15 cellular contexts compared by ENCODE assay signal in the genomic region with DNA sequence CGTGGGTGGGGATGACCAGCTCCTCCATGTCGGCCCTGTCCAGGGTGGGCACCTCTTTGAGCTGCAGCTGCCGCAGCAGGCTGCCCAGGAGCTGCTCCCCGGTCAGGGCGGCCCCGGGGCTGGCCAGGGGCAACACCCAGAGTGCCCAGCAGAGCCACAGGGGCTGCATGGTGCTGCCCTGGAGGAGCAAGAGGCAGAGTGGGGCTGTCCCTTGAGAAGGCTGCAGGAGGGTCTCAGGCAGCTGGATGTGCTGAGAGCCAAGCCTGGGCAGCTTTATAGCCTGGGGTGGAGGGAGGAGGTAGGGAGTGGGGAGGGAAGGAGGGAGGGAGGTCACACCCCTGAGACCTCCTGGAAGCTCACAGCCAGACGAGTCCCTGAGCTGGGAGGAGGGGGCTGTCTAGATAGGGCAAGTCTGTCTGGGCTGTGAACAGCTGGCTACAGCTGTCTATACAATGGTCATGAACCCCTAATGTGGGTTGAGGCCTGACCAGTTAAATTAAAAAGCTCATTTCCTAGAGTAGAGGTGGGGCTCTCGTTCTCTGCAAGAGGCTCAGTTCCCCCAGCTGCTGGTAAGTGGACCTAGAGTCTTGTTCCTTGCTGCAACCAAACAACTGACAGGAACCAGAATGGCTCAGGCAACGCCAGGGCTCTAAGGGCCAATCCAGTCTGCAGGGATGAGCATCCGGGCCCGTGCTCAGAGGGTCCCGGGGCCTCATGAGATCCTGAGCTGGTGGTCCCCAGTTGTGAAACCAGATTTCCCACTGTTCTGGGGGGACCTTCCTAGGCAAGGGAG. TPM values are rescaled to one million over a fixed set of nuclear protein-coding genes. Genes with fewer than 3 reads are reported as not detected.
DNase-seq lines count a peak whose midpoint lies in the region; ATAC-seq and TF ChIP-seq lines count a peak whose summit lies in the region.
"Had no signal": no experiment of that assay in that cellular context is flagged by ENCODE, and none has a peak within 500 bp of the region (broad histone marks: within the 10 kb centered on the region; RNA-seq: fewer than 3 reads in every experiment).

A gene with protein sequence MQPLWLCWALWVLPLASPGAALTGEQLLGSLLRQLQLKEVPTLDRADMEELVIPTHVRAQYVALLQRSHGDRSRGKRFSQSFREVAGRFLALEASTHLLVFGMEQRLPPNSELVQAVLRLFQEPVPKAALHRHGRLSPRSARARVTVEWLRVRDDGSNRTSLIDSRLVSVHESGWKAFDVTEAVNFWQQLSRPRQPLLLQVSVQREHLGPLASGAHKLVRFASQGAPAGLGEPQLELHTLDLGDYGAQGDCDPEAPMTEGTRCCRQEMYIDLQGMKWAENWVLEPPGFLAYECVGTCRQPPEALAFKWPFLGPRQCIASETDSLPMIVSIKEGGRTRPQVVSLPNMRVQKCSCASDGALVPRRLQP (minus strand): TSS at position 249 of the 793 bp plus-strand sequence. CDS start 80 bp downstream, at position 169.

- TF ChIP-seq CTCF in CD14-positive monocyte (IDR thresholded peaks at IDR 0.05) (no peak), nephron (IDR thresholded peaks at IDR 0.05; ENCODE audit: unreplicated experiment in 3 of 3) (no peak)

- intact Hi-C loops in CD14-positive monocyte (cut with micrococcal nuclease) (no loop called here), left cardiac atrium (cut with DNase I) (no loop called here)

- H3K27ac ChIP-seq in HUES6 (ENCODE audit: low read depth, low read length), result peak within 1 kb of the TSS; percentile 83; the same call in 1 of the 2 replicates
- H3K27ac ChIP-seq: SJSA1, testis had no signal

- H3K4me1 ChIP-seq in HUES6 (ENCODE audit: control insufficient read depth, insufficient read depth, low read length), result peaks cover 38% of the 10 kb centered on the region
- H3K4me1 ChIP-seq: SJSA1, testis had no signal

- peaks cover 10% of the 10 kb centered on the region for H3K36me3 ChIP-seq in HUES6 (ENCODE audit: control insufficient read depth, insufficient read depth, low read length)
- H3K36me3 ChIP-seq: SJSA1 had no signal

- no peaks in the 10 kb centered on the region for H3K9me3 ChIP-seq in HUES6 (ENCODE audit: control insufficient read depth, insufficient read depth, low read depth, low read length)
- H3K9me3 ChIP-seq: SJSA1, testis had no signal

- peaks cover 5% of the 10 kb centered on the region; the same call in 1 of the 2 replicates for H3K27me3 ChIP-seq in HUES6 (ENCODE audit: control insufficient read depth, insufficient read depth, low read length)
- H3K27me3 ChIP-seq: SJSA1, testis had no signal

- ATAC-seq in left cardiac atrium (peak; percentile 36 to 85), GM18909 (IDR thresholded peaks at IDR 0.05; ENCODE audit: poor library complexity, unreplicated experiment) (no peak), GM19455 (IDR thresholded peaks at IDR 0.05; ENCODE audit: unreplicated experiment) (no peak)

- H3K27me3 Mint-ChIP-seq in CD14-positive monocyte (ENCODE audit: low read depth in 3 of 3) (peaks cover 9 to 14% (median 10%) of the 10 kb centered on the region in 3 donors), nephron (ENCODE audit: low read depth) (no peaks in the 10 kb centered on the region)

- H3K4me3 Mint-ChIP-seq in CD14-positive monocyte, result no peak within 1 kb of the TSS
- peak within 1 kb of the TSS; percentile 63 to 78 (median 65) for H3K4me3 Mint-ChIP-seq in nephron
- H3K4me3 Mint-ChIP-seq: activated naive CD4-positive, alpha-beta T cell treated with anti-CD3 and anti-CD28 coated beads, Interleukin-2, amount 10 ng/mL, durations not matched to agents 7 days and 5 days had no signal

- H3K9ac ChIP-seq in HUES6 (ENCODE audit: low read length), result peak within 1 kb of the TSS; percentile 98

- H3K36me3 Mint-ChIP-seq in CD14-positive monocyte, result no peaks in the 10 kb centered on the region
- no peaks in the 10 kb centered on the region for H3K36me3 Mint-ChIP-seq in nephron (ENCODE audit: low read depth)
- H3K36me3 Mint-ChIP-seq: activated naive CD4-positive, alpha-beta T cell treated with anti-CD3 and anti-CD28 coated beads, Interleukin-2, amount 10 ng/mL, durations not matched to agents 7 days and 5 days had no signal

- H3K9me3 Mint-ChIP-seq in CD14-positive monocyte (no peaks in the 10 kb centered on the region), nephron (no peaks in the 10 kb centered on the region)
- H3K9me3 Mint-ChIP-seq: activated naive CD4-positive, alpha-beta T cell treated with anti-CD3 and anti-CD28 coated beads, Interleukin-2, amount 10 ng/mL, durations not matched to agents 7 days and 5 days had no signal

- peak within 1 kb of the TSS; percentile 69 for H3K4me3 ChIP-seq in HUES6 (ENCODE audit: low read depth, low read length)
- H3K4me3 ChIP-seq: SJSA1 had no signal

- peaks cover 6% of the 10 kb centered on the region for H3K4me1 Mint-ChIP-seq in CD14-positive monocyte
- H3K4me1 Mint-ChIP-seq in nephron, result peaks cover 29% of the 10 kb centered on the region

- H3K27ac Mint-ChIP-seq in CD14-positive monocyte, result no peak within 1 kb of the TSS
- H3K27ac Mint-ChIP-seq in nephron, result peak within 1 kb of the TSS; percentile 84 to 92 (median 89)
- H3K27ac Mint-ChIP-seq: activated naive CD4-positive, alpha-beta T cell treated with anti-CD3 and anti-CD28 coated beads, Interleukin-2, amount 10 ng/mL, durations not matched to agents 7 days and 5 days had no signal

- DNase-seq in CD14-positive monocyte (ENCODE audit: low spot score), result peak; percentile 16
- no peak for DNase-seq in left cardiac atrium
- no peak for DNase-seq in CD1c-positive myeloid dendritic cell (ENCODE audit: extremely low spot score)
- no peak for DNase-seq in NCI-H510A (lab: John Stamatoyannopoulos, UW)
- DNase-seq: activated CD8-positive, alpha-beta memory T cell treated with anti-CD3 and anti-CD28 coated beads for 24 hours; activated naive CD4-positive, alpha-beta T cell treated with anti-CD3 and anti-CD28 coated beads, Interleukin-2, amount 10 ng/mL, durations not matched to agents 7 days and 5 days; NCI-H2171 treated with DMSO at 0.1 percent for 48 hours; testis had no signal

RNA-seq across cellular contexts. Expression of the gene that starts here (rescaled TPM):
- polyA plus RNA-seq in CD14-positive monocyte, result not detected
- total RNA-seq in left cardiac atrium, result under 1 TPM in 1 of 2 donors, not detected in 1; 0.27 TPM
- total RNA-seq: bronchial epithelial cell, HT1080, SJSA1 had no signal

Comparison
In these comparisons a context has a peak if more than half of its experiments do, and no peak if none do; other contexts are left out.
1. Peak in DNase-seq in CD14-positive monocyte; RNA of the gene not detected or under 1 TPM.
2. Peak in ATAC-seq in left cardiac atrium; RNA of the gene not detected or under 1 TPM.
3. H3K27ac Mint-ChIP-seq: peak in nephron (3 of 3); none in CD14-positive monocyte (0 of 7).
4. H3K4me3 Mint-ChIP-seq: peak in nephron (3 of 3); none in CD14-positive monocyte (0 of 2).